ENCODE assay signal across 12 cellular contexts in genomic region chr16:81997738-81998137, GRCh38. TPM values are rescaled to one million over a fixed set of nuclear protein-coding genes. Genes with fewer than 3 reads are reported as not detected.
DNase-seq lines count a peak whose midpoint lies in the region; ATAC-seq and TF ChIP-seq lines count a peak whose summit lies in the region.
"Had no signal": no experiment of that assay in that cellular context is flagged by ENCODE, and none has a peak within 500 bp of the region (broad histone marks: within the 10 kb centered on the region; RNA-seq: fewer than 3 reads in every experiment).

No MANE protein-coding gene starts in this region.

- CTCF ChIA-PET in MCF 10A (lab: Yijun Ruan, JAX): interaction anchor here (0.5 to 3.2 kb wide), 17 partner anchors 9 to 1454 kb away, joined by 3 to 31 read pairs (median 5); no protein-coding TSS in a partner anchor

- DNase-seq in HS-5 (ENCODE audit: low read depth) (peak; percentile 49), MCF 10A (ENCODE audit: unreplicated experiment) (peak; percentile 64), left lung (no peak), vagina (ENCODE audit: extremely low spot score in 2 of 2) (no peak), OCI-M1 (lab: John Stamatoyannopoulos, UW) (no peak), nephron progenitor cell (no peak)
- DNase-seq in activated CD8-positive, alpha-beta memory T cell treated with anti-CD3 and anti-CD28 coated beads for 24 hours: no peak
- DNase-seq: activated CD4-positive, alpha-beta memory T cell treated with anti-CD3 and anti-CD28 coated beads for 36 hours; NCI-H1105; ovary; Right ventricle myocardium superior had no signal

- POLR2A ChIA-PET in MCF 10A (lab: Yijun Ruan, JAX): interaction anchor here (0.5 to 2.3 kb wide), 6 partner anchors 12 to 172 kb away, joined by 3 to 10 read pairs (median 4); partner anchors contain the start of genes MPHOSPH6 and SDR42E1

- ATAC-seq in left lung: peak; percentile 87

- no peaks in the 10 kb centered on the region for H3K27me3 Mint-ChIP-seq in MCF 10A (ENCODE audit: insufficient read depth, unreplicated experiment)
- peaks cover 2% of the 10 kb centered on the region for H3K27me3 Mint-ChIP-seq in nephron progenitor cell (ENCODE audit: low read depth, poor library complexity)
- H3K27me3 Mint-ChIP-seq: activated CD4-positive, alpha-beta memory T cell treated with anti-CD3 and anti-CD28 coated beads for 36 hours had no signal

- H3K4me3 Mint-ChIP-seq in MCF 10A (ENCODE audit: unreplicated experiment) (no peak overlapping the region), nephron progenitor cell (no peak overlapping the region)
- H3K4me3 Mint-ChIP-seq: activated CD4-positive, alpha-beta memory T cell treated with anti-CD3 and anti-CD28 coated beads for 36 hours had no signal

- H3K27me3 ChIP-seq in left lung: no peaks in the 10 kb centered on the region
- H3K27me3 ChIP-seq in vagina: no peaks in the 10 kb centered on the region
- H3K27me3 ChIP-seq: adrenal gland, ovary had no signal

- H3K36me3 Mint-ChIP-seq in MCF 10A (ENCODE audit: insufficient read depth, unreplicated experiment): peaks cover 16% of the 10 kb centered on the region
- no peaks in the 10 kb centered on the region for H3K36me3 Mint-ChIP-seq in nephron progenitor cell (ENCODE audit: low read depth)

- TF ChIP-seq CTCF in MCF 10A (IDR thresholded peaks at IDR 0.05; ENCODE audit: unreplicated experiment) (no peak), left lung (IDR thresholded peaks at IDR 0.05) (no peak), vagina (IDR thresholded peaks at IDR 0.05) (no peak), nephron progenitor cell (IDR thresholded peaks at IDR 0.05) (no peak)

- intact Hi-C loops in MCF 10A (cut with micrococcal nuclease) (loop anchor here (1.0 to 2.0 kb wide), 2 partner anchors 57 to 107 kb away; no protein-coding TSS in a partner anchor), left lung (cut with DNase I) (no loop called here), vagina (cut with DNase I) (no loop called here)

- H3K4me1 ChIP-seq in left lung (peaks cover 0 to 12% of the 10 kb centered on the region in 2 donors), vagina (peaks cover 17% of the 10 kb centered on the region)
- H3K4me1 ChIP-seq: adrenal gland had no signal

- H3K27ac Mint-ChIP-seq in MCF 10A (ENCODE audit: low read depth, unreplicated experiment): no peak overlapping the region
- no peak overlapping the region for H3K27ac Mint-ChIP-seq in nephron progenitor cell
- H3K27ac Mint-ChIP-seq: activated CD4-positive, alpha-beta memory T cell treated with anti-CD3 and anti-CD28 coated beads for 36 hours had no signal

- TF ChIP-seq POLR2A in vagina (IDR thresholded peaks at IDR 0.05): no peak

- H3K36me3 ChIP-seq in left lung (peaks cover 0 to 15% of the 10 kb centered on the region in 2 donors), vagina (no peaks in the 10 kb centered on the region)
- H3K36me3 ChIP-seq: adrenal gland, ovary had no signal

- BruUV-seq in MCF 10A (replicated peaks; lab: Mats Ljungman, UMichigan): no TSS peak

- peaks cover 25% of the 10 kb centered on the region for H3K4me1 Mint-ChIP-seq in MCF 10A (ENCODE audit: insufficient read depth, unreplicated experiment)
- no peaks in the 10 kb centered on the region for H3K4me1 Mint-ChIP-seq in nephron progenitor cell

- H3K27ac ChIP-seq in left lung (no peak overlapping the region), vagina (peak overlapping the region; percentile 30)
- H3K27ac ChIP-seq: ovary had no signal

- H3K4me3 ChIP-seq in left lung (no peak overlapping the region), vagina (no peak overlapping the region)
- H3K4me3 ChIP-seq: adrenal gland, ovary had no signal

- no peaks in the 10 kb centered on the region for H3K9me3 Mint-ChIP-seq in MCF 10A (ENCODE audit: unreplicated experiment)
- no peaks in the 10 kb centered on the region for H3K9me3 Mint-ChIP-seq in nephron progenitor cell
- H3K9me3 Mint-ChIP-seq: activated CD4-positive, alpha-beta memory T cell treated with anti-CD3 and anti-CD28 coated beads for 36 hours had no signal

- H3K9me3 ChIP-seq in left lung (no peaks in the 10 kb centered on the region), vagina (no peaks in the 10 kb centered on the region)
- H3K9me3 ChIP-seq: adrenal gland, ovary had no signal

RNA-seq across cellular contexts. Expression of gene SDR42E1, which starts 13.5 kb away (rescaled TPM):
- total RNA-seq in MCF 10A (2022): 7.8 and 8.4 TPM in 2 replicates
- 1 to 10 TPM; 8.8 to 9.3 TPM for total RNA-seq in left lung
- total RNA-seq in vagina: 4.2 TPM

RNA-seq across cellular contexts. Expression of gene HSD17B2, which starts 37.3 kb away (rescaled TPM):
- 0.93 and 2.1 TPM in 2 replicates for total RNA-seq in MCF 10A (2022)
- total RNA-seq in left lung: under 1 TPM; 0.55 to 0.86 TPM
- total RNA-seq in vagina: 2.9 TPM
- total RNA-seq: activated CD4-positive, alpha-beta memory T cell treated with anti-CD3 and anti-CD28 coated beads for 36 hours; adrenal gland; Right ventricle myocardium superior had no signal

Comparison
In these comparisons a context has a peak if more than half of its experiments do, and no peak if none do; other contexts are left out.
1. DNase-seq: peak in HS-5 (single experiment) and MCF 10A (single experiment); none in left lung (0 of 2), vagina (0 of 2), OCI-M1 (single experiment), nephron progenitor cell (single experiment) and activated CD8-positive, alpha-beta memory T cell treated with anti-CD3 and anti-CD28 coated beads for 24 hours (single experiment).